Comparison of ENCODE assay signal across 19 cellular contexts in the genomic region with DNA sequence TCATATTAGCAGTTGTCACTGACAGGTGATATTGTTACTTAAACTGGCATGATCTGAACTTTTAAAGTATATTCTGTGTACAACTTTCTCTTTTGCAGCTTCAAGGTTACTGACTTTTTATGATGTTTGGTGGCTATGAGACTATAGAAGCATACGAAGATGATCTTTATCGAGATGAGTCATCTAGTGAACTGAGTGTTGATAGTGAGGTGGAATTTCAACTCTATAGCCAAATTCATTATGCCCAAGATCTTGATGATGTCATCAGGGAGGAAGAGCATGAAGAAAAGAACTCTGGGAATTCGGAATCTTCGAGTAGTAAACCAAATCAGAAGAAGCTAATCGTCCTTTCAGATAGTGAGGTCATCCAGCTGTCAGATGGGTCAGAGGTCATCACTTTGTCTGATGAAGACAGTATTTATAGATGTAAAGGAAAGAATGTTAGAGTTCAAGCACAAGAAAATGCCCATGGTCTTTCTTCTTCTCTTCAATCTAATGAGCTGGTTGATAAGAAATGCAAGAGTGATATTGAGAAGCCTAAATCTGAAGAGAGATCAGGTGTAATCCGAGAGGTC. TPM values are rescaled to one million over a fixed set of nuclear protein-coding genes. Genes with fewer than 3 reads are reported as not detected.
A peak's percentile ranks its signal among the peaks of the same experiment; 100 is the strongest.
DNase-seq lines count a peak whose midpoint lies in the region; ATAC-seq, FAIRE-seq and TF ChIP-seq lines count a peak whose summit lies in the region.
"Had no signal": no experiment of that assay in that cellular context is flagged by ENCODE, and none has a peak within 500 bp of the region (broad histone marks: within the 10 kb centered on the region; RNA-seq: fewer than 3 reads in every experiment).

No MANE protein-coding gene starts in this region.

- CTCF ChIA-PET in HepG2 (lab: Yijun Ruan, JAX; ENCODE audit: low intra/inter-chr PET ratio, low total read pairs), result no interaction called here

- H3K4me1 ChIP-seq in HepG2 (ENCODE audit: insufficient read depth, low read length) (peaks cover 20% of the 10 kb centered on the region), right lobe of liver (peaks cover 0 to 6% (median 0%) of the 10 kb centered on the region in 4 donors), transverse colon (peaks cover 4 to 15% (median 7%) of the 10 kb centered on the region in 4 donors)
- H3K4me1 ChIP-seq: SJSA1 had no signal

- 0 out of 2 replicates have a peak, but pooled peaks cover 3% of the 10 kb centered on the region for H4K20me1 ChIP-seq in HepG2 (ENCODE audit: insufficient read depth, low read length)

- TF ChIP-seq POLR2A in HepG2 (IDR thresholded peaks at IDR 0.05; ENCODE audit: insufficient read depth in 1 of 2, low read depth in 2 of 2, low read length in 2 of 2) (no peak), right lobe of liver (IDR thresholded peaks at IDR 0.05) (no peak), transverse colon (IDR thresholded peaks at IDR 0.05) (no peak)

- TF ChIP-seq RAD21 in HepG2 (CRISPR knock-in tag; IDR thresholded peaks at IDR 0.05), result no peak

- intact Hi-C loops in HepG2 (cut with micrococcal nuclease; ENCODE audit: unreplicated experiment), result no loop called here
- intact Hi-C loops in right lobe of liver (cut with DNase I), result no loop called here
- intact Hi-C loops in transverse colon (cut with DNase I; ENCODE audit: low total_unique reads), result no loop called here

- no peaks in the 10 kb centered on the region for H3K9me3 ChIP-seq in HepG2 (ENCODE audit: low read length)
- H3K9me3 ChIP-seq in right lobe of liver, result no peaks in the 10 kb centered on the region
- no peaks in the 10 kb centered on the region for H3K9me3 ChIP-seq in transverse colon
- H3K9me3 ChIP-seq: SJSA1 had no signal

- no peak for FAIRE-seq in HepG2 (lab: Jason Lieb, UNC)
- peak; percentile 9 for FAIRE-seq in GM18507 (lab: Jason Lieb, UNC)
- peak; percentile 27 for FAIRE-seq in urothelium cell line (lab: Jason Lieb, UNC)

- ATAC-seq in HepG2, result no peak
- no peak for ATAC-seq in right lobe of liver
- ATAC-seq: PC-3 had no signal

- POLR2A ChIA-PET in HepG2 (lab: Yijun Ruan, JAX), result no interaction called here

- TF ChIP-seq EP300 in HepG2 (IDR thresholded peaks at IDR 0.05; ENCODE audit: low read depth in 2 of 2, low read length in 2 of 2) (no peak), HepG2 (CRISPR knock-in tag; IDR thresholded peaks at IDR 0.05; ENCODE audit: borderline replicate concordance) (no peak), transverse colon (IDR thresholded peaks at IDR 0.05; ENCODE audit: low read depth) (no peak)

- peaks cover 45% of the 10 kb centered on the region for H3K79me2 ChIP-seq in HepG2 (ENCODE audit: insufficient read depth, low read length)

- no peak overlapping the region for H3K4me3 ChIP-seq in HepG2 (replicated peaks in 1 of 3; ENCODE audit: insufficient read depth in 1 of 3, low read depth in 2 of 3, low read length in 3 of 3)
- no peak overlapping the region for H3K4me3 ChIP-seq in right lobe of liver
- H3K4me3 ChIP-seq in transverse colon, result no peak overlapping the region
- H3K4me3 ChIP-seq: SJSA1 had no signal

- H2AFZ ChIP-seq in HepG2 (ENCODE audit: low read length), result no peak overlapping the region

- H3K9ac ChIP-seq in HepG2 (ENCODE audit: insufficient read depth, low read depth, low read length), result no peak overlapping the region

- BruUV-seq in HepG2 (replicated peaks; lab: Mats Ljungman, UMichigan), result no TSS peak

- no peak for DNase-seq in HepG2 (ENCODE audit: low spot score)
- no peak for DNase-seq in right lobe of liver
- no peak for DNase-seq in GM18507 (ENCODE audit: extremely low spot score, insufficient read length, low read depth)
- peak; percentile 24 for DNase-seq in OCI-M1 (lab: John Stamatoyannopoulos, UW)
- DNase-seq in urothelium cell line (ENCODE audit: low spot score), result no peak
- DNase-seq in NCI-H187 treated with DMSO at 0.1 percent for 48 hours (lab: John Stamatoyannopoulos, UW), result no peak
- DNase-seq in transverse colon, result no peak
- DNase-seq in NCI-H2107 (lab: John Stamatoyannopoulos, UW), result no peak
- DNase-seq: DND-41; GDM1; H7; MV-4-11; NCI-H1417; NCI-H2029; NCI-H2171 treated with DMSO at 0.1 percent for 48 hours; NCI-H446 treated with DMSO at 0.1 percent for 48 hours; NK-92 treated with Interleukin-12 subunit alpha and Interleukin-12 subunit beta, amount 100 ng/mL, for 24 hours; PC-3 had no signal

- in situ Hi-C loops in HepG2 (cut with HindIII; ENCODE audit: extremely low pct_ligation_motif_present, low pct_unique_long_range_greater_than_20kb), result no loop called here
- in situ Hi-C loops in transverse colon (cut with MboI; ENCODE audit: low pct_ligation_motif_present in 1 of 4, low pct_unique_long_range_greater_than_20kb in 1 of 4, low sequenced_read_pairs in 3 of 4), result no loop called here

- 97% methylated on average over 6 of the region's 6 CpGs for WGBS in HepG2 (ENCODE audit: low lambda C conversion rate)
- WGBS in right lobe of liver (ENCODE audit: insufficient coverage, low coverage, low lambda C conversion rate, missing lambda C conversion rate), result 93% methylated on average over 6 of the region's 6 CpGs
- 84% methylated on average over 5 to 6 of the region's 6 CpGs for WGBS in transverse colon (ENCODE audit: low coverage in 1 of 2), 2 donors

- no peak overlapping the region for H3K4me2 ChIP-seq in HepG2 (ENCODE audit: low read depth, low read length)

- TF ChIP-seq CTCF in HepG2 (CRISPR knock-in tag; IDR thresholded peaks at IDR 0.05), result no peak
- no peak for TF ChIP-seq CTCF in right lobe of liver (IDR thresholded peaks at IDR 0.05)
- no peak for TF ChIP-seq CTCF in transverse colon (IDR thresholded peaks at IDR 0.05)

- H3K36me3 ChIP-seq in HepG2 (replicated peaks in 1 of 2; ENCODE audit: control insufficient read depth in 1 of 2, insufficient read depth in 2 of 2, low read length in 2 of 2) (peaks cover 7 to 21% of the 10 kb centered on the region in 2 experiments), right lobe of liver (no peaks in the 10 kb centered on the region), transverse colon (peaks cover 0 to 18% (median 1%) of the 10 kb centered on the region in 4 donors)

- H3K27me3 ChIP-seq in HepG2 (ENCODE audit: control insufficient read depth in 1 of 2, insufficient read depth in 2 of 2, low read length in 2 of 2) (no peaks in the 10 kb centered on the region), right lobe of liver (no peaks in the 10 kb centered on the region), transverse colon (no peaks in the 10 kb centered on the region)
- H3K27me3 ChIP-seq: SJSA1 had no signal

- H3K27ac ChIP-seq in HepG2 (ENCODE audit: extremely low read length, insufficient read depth, low read length) (no peak overlapping the region), right lobe of liver (no peak overlapping the region), transverse colon (no peak overlapping the region)
- H3K27ac ChIP-seq: SJSA1 had no signal

TF ChIP-seq in HepG2, 621 proteins besides CTCF, POLR2A, EP300 and RAD21:
- TF ChIP-seq ATF7 (IDR thresholded peaks at IDR 0.05) (peak; percentile 95), ATF7 (CRISPR knock-in tag; IDR thresholded peaks at IDR 0.05) (no peak), CREB1 (IDR thresholded peaks at IDR 0.05) (peak; percentile 86), CREB1 (CRISPR knock-in tag; IDR thresholded peaks at IDR 0.05) (no peak)
- TF ChIP-seq, protein P1, sequence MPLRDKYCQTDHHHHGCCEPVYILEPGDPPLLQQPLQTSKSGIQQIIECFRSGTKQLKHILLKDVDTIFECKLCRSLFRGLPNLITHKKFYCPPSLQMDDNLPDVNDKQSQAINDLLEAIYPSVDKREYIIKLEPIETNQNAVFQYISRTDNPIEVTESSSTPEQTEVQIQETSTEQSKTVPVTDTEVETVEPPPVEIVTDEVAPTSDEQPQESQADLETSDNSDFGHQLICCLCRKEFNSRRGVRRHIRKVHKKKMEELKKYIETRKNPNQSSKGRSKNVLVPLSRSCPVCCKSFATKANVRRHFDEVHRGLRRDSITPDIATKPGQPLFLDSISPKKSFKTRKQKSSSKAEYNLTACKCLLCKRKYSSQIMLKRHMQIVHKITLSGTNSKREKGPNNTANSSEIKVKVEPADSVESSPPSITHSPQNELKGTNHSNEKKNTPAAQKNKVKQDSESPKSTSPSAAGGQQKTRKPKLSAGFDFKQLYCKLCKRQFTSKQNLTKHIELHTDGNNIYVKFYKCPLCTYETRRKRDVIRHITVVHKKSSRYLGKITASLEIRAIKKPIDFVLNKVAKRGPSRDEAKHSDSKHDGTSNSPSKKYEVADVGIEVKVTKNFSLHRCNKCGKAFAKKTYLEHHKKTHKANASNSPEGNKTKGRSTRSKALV (CRISPR knock-in tag; IDR thresholded peaks at IDR 0.05), result no peak
TF ChIP-seq in HepG2: peak in this region for 2.

RNA-seq across cellular contexts. Expression of a gene that starts 5.9 kb away (rescaled TPM):
- total RNA-seq in HepG2 (2016; rRNA removed; fragmentation: Illumina TruSeq; extraction: Trizol), result 13.6 and 15.9 TPM in 2 replicates
- 41.0 and 45.3 TPM in 2 replicates for total RNA-seq in HepG2 (2016; cell fraction: cytosol; rRNA removed; fragmentation: Illumina TruSeq; extraction: Trizol; ENCODE audit: low read depth)
- total RNA-seq in HepG2 (2016; cell fraction: insoluble cytoplasmic fraction; rRNA removed; fragmentation: Illumina TruSeq; extraction: Trizol), result 12.7 and 14.9 TPM in 2 replicates
- total RNA-seq in HepG2 (2016; cell fraction: membrane; rRNA removed; fragmentation: Illumina TruSeq; extraction: Trizol), result 16.7 and 18.8 TPM in 2 replicates
- 19.4 and 21.0 TPM in 2 replicates for total RNA-seq in HepG2 (2016; cell fraction: nucleus; rRNA removed; fragmentation: Illumina TruSeq; extraction: Trizol)
- polyA plus RNA-seq in HepG2 (2011; rRNA removed), result 11.3 and 19.3 TPM in 2 replicates
- polyA plus RNA-seq in HepG2 (2011; cell fraction: cytosol; rRNA removed), result 10.0 and 12.0 TPM in 2 replicates
- 7.8 and 10.0 TPM in 2 replicates for polyA plus RNA-seq in HepG2 (2011; cell fraction: nucleus; rRNA removed)
- polyA plus RNA-seq in HepG2 (2012), result 11.7 and 13.3 TPM in 2 replicates
- polyA plus RNA-seq in HepG2 (2016; cell fraction: cytosol; fragmentation: Illumina TruSeq; extraction: Trizol; ENCODE audit: low read depth), result 2.0 and 2.1 TPM in 2 replicates
- 14.4 and 18.0 TPM in 2 replicates for polyA plus RNA-seq in HepG2 (2016; cell fraction: insoluble cytoplasmic fraction; fragmentation: Illumina TruSeq; extraction: Trizol; ENCODE audit: low read depth)
- 4.1 and 4.7 TPM in 2 replicates for polyA plus RNA-seq in HepG2 (2016; cell fraction: membrane; fragmentation: Illumina TruSeq; extraction: Trizol; ENCODE audit: low read depth)
- 9.4 and 12.5 TPM in 2 replicates for polyA plus RNA-seq in HepG2 (2016; cell fraction: nucleus; fragmentation: Illumina TruSeq; extraction: Trizol; ENCODE audit: insufficient read depth, low read depth)
- 26.5 and 26.9 TPM in 2 replicates for polyA minus RNA-seq in HepG2 (2011; rRNA and poly(A)+ RNA removed; ENCODE audit: low replicate concordance)
- 14.2 and 21.8 TPM in 2 replicates for polyA minus RNA-seq in HepG2 (2011; cell fraction: cytosol; rRNA and poly(A)+ RNA removed)
- polyA minus RNA-seq in HepG2 (2011; cell fraction: nucleus; rRNA and poly(A)+ RNA removed), result 39.1 and 44.0 TPM in 2 replicates
- 10 to 100 TPM in 1 of 6 experiments, 1 to 10 TPM in 5; 5.9 to 10.0 (median 7.2) TPM for total RNA-seq in right lobe of liver
- 10 to 100 TPM; 13.2 to 43.0 (median 16.5) TPM for total RNA-seq in transverse colon
